1 cellular context compared by ENCODE assay signal in the genomic region with DNA sequence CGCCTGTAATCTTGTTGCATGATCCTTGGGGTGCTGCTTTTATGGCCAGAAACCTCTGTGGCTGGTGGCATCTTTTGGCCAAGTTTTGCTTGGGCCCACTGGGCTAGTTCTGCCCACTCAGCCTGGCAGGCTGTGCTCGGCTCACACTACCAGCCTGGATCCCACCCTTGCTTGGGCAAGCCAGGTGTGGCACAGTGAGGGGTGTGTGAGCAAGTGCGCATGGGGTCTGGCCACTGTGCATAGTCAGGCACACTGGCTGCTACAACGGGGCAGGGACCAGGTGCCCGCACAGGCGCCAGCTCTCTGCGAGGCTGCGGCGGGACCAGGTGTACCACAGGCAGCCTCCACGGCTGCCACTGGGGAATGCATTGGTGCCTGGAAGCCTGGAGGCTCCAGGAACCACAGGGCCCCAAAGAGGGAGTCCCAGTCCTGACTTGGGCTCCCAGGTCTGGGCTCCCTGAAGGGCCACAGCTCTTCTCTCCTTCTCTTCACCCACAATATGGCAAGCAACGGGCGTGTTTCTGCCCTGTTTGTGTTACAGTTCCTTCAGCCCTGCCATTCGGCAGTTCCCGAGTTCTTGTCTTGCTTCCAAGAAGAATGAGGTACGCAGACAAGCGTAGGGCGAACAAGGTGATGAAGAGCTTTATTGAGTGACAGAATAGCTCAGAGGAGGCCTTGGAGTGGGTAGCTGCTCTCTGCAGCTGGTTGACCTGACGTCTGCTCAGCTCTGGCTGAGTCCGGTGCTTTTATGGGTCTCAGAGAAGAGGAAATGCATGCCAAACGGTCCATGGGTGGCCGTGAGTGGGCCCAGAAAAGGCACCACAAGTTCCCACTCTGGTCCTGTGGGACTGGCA.
TF ChIP-seq lines count a peak whose summit lies in the region.

No MANE protein-coding gene starts in this region.

TF ChIP-seq in HepG2, 621 proteins besides CTCF, POLR2A, EP300 and RAD21 (continued from another document and continues in another):
- TF ChIP-seq, protein P1, sequence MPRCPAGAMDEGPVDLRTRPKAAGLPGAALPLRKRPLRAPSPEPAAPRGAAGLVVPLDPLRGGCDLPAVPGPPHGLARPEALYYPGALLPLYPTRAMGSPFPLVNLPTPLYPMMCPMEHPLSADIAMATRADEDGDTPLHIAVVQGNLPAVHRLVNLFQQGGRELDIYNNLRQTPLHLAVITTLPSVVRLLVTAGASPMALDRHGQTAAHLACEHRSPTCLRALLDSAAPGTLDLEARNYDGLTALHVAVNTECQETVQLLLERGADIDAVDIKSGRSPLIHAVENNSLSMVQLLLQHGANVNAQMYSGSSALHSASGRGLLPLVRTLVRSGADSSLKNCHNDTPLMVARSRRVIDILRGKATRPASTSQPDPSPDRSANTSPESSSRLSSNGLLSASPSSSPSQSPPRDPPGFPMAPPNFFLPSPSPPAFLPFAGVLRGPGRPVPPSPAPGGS (CRISPR knock-in tag; IDR thresholded peaks at IDR 0.05), result 0 out of 2 replicates have a peak, but pooled peaks have one; percentile 32
- TF ChIP-seq ATAD3A (CRISPR knock-in tag; IDR thresholded peaks at IDR 0.05) (peak; percentile 59; the same call in 1 of the 2 replicates), BRD4 (CRISPR knock-in tag; IDR thresholded peaks at IDR 0.05) (no peak), NFKB2 (CRISPR knock-in tag; IDR thresholded peaks at IDR 0.05; ENCODE audit: borderline replicate concordance) (peak; percentile 13; the same call in 1 of the 2 replicates), JDP2 (CRISPR knock-in tag; IDR thresholded peaks at IDR 0.05; ENCODE audit: borderline replicate concordance) (no peak), MED8 (CRISPR knock-in tag; IDR thresholded peaks at IDR 0.05; ENCODE audit: insufficient replicate concordance) (peak; percentile 6), CBX5 (CRISPR knock-in tag; IDR thresholded peaks at IDR 0.05; ENCODE audit: borderline replicate concordance) (0 out of 2 replicates have a peak, but pooled peaks have one; percentile 13), RNF2 (conservative IDR thresholded peaks at IDR 0.05; ENCODE audit: low read depth) (no peak), ZNF605 (CRISPR knock-in tag; IDR thresholded peaks at IDR 0.05) (no peak), GTF3A (CRISPR knock-in tag; conservative IDR thresholded peaks at IDR 0.05) (peak; percentile 83; the same call in 1 of the 2 replicates), GPN1 (CRISPR knock-in tag; IDR thresholded peaks at IDR 0.05; ENCODE audit: borderline replicate concordance) (peak; percentile 60), CC2D1A (CRISPR knock-in tag; IDR thresholded peaks at IDR 0.05) (peak; percentile 28; the same call in 1 of the 2 replicates), ZNF512B (CRISPR knock-in tag; IDR thresholded peaks at IDR 0.05; ENCODE audit: borderline replicate concordance) (0 out of 2 replicates have a peak, but pooled peaks have one; percentile 23), ZNF678 (CRISPR knock-in tag; IDR thresholded peaks at IDR 0.05) (peak; percentile 77; the same call in 1 of the 2 replicates), ARNTL (CRISPR knock-in tag; IDR thresholded peaks at IDR 0.05) (peak; percentile 69; the same call in 1 of the 2 replicates), ZNF572 (CRISPR knock-in tag; IDR thresholded peaks at IDR 0.05) (0 out of 2 replicates have a peak, but pooled peaks have one; percentile 31), YY1 (IDR thresholded peaks at IDR 0.05; ENCODE audit: insufficient read depth, insufficient replicate concordance, low read depth, low read length) (no peak), ATF5 (CRISPR knock-in tag; IDR thresholded peaks at IDR 0.05; ENCODE audit: low read depth) (no peak), GABPA (IDR thresholded peaks at IDR 0.05; ENCODE audit: low read depth, low read length) (no peak), GABPA (CRISPR knock-in tag; IDR thresholded peaks at IDR 0.05; ENCODE audit: low read depth) (no peak), KDM5B (CRISPR knock-in tag; IDR thresholded peaks at IDR 0.05; ENCODE audit: borderline replicate concordance) (0 out of 2 replicates have a peak, but pooled peaks have one; percentile 50), RFXAP (CRISPR knock-in tag; IDR thresholded peaks at IDR 0.05; ENCODE audit: borderline replicate concordance) (no peak), ZNF260 (CRISPR knock-in tag; IDR thresholded peaks at IDR 0.05; ENCODE audit: borderline replicate concordance, low read depth) (no peak), NFIB (CRISPR knock-in tag; IDR thresholded peaks at IDR 0.05; ENCODE audit: borderline replicate concordance) (peak; percentile 68; the same call in 1 of the 2 replicates), ZBTB34 (CRISPR knock-in tag; IDR thresholded peaks at IDR 0.05) (0 out of 2 replicates have a peak, but pooled peaks have one; percentile 10), ZNF781 (CRISPR knock-in tag; IDR thresholded peaks at IDR 0.05; ENCODE audit: borderline replicate concordance, not compliant biosample characterization) (peak; percentile 12), NR2F2 (IDR thresholded peaks at IDR 0.05; ENCODE audit: borderline replicate concordance, low read depth) (0 out of 2 replicates have a peak, but pooled peaks have one; percentile 7), XRCC5 (optimal IDR thresholded peaks at IDR 0.05; ENCODE audit: low read length) (peak; percentile 18), ZNF468 (CRISPR knock-in tag; IDR thresholded peaks at IDR 0.05) (peak; percentile 49; the same call in 1 of the 2 replicates), ZNF343 (CRISPR knock-in tag; IDR thresholded peaks at IDR 0.05) (peak; percentile 54; the same call in 1 of the 2 replicates), FOXA1 (IDR thresholded peaks at IDR 0.05) (no peak), FOXA1 (CRISPR knock-in tag; IDR thresholded peaks at IDR 0.05) (no peak), CBX1 (IDR thresholded peaks at IDR 0.05; ENCODE audit: low read depth) (no peak)
- TF ChIP-seq, protein P2, sequence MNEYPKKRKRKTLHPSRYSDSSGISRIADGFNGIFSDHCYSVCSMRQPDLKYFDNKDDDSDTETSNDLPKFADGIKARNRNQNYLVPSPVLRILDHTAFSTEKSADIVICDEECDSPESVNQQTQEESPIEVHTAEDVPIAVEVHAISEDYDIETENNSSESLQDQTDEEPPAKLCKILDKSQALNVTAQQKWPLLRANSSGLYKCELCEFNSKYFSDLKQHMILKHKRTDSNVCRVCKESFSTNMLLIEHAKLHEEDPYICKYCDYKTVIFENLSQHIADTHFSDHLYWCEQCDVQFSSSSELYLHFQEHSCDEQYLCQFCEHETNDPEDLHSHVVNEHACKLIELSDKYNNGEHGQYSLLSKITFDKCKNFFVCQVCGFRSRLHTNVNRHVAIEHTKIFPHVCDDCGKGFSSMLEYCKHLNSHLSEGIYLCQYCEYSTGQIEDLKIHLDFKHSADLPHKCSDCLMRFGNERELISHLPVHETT (CRISPR knock-in tag; conservative IDR thresholded peaks at IDR 0.05), result 0 out of 2 replicates have a peak, but pooled peaks have one; percentile 21
- TF ChIP-seq, protein P3, sequence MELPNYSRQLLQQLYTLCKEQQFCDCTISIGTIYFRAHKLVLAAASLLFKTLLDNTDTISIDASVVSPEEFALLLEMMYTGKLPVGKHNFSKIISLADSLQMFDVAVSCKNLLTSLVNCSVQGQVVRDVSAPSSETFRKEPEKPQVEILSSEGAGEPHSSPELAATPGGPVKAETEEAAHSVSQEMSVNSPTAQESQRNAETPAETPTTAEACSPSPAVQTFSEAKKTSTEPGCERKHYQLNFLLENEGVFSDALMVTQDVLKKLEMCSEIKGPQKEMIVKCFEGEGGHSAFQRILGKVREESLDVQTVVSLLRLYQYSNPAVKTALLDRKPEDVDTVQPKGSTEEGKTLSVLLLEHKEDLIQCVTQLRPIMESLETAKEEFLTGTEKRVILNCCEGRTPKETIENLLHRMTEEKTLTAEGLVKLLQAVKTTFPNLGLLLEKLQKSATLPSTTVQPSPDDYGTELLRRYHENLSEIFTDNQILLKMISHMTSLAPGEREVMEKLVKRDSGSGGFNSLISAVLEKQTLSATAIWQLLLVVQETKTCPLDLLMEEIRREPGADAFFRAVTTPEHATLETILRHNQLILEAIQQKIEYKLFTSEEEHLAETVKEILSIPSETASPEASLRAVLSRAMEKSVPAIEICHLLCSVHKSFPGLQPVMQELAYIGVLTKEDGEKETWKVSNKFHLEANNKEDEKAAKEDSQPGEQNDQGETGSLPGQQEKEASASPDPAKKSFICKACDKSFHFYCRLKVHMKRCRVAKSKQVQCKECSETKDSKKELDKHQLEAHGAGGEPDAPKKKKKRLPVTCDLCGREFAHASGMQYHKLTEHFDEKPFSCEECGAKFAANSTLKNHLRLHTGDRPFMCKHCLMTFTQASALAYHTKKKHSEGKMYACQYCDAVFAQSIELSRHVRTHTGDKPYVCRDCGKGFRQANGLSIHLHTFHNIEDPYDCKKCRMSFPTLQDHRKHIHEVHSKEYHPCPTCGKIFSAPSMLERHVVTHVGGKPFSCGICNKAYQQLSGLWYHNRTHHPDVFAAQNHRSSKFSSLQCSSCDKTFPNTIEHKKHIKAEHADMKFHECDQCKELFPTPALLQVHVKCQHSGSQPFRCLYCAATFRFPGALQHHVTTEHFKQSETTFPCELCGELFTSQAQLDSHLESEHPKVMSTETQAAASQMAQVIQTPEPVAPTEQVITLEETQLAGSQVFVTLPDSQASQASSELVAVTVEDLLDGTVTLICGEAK (IDR thresholded peaks at IDR 0.05), result no peak
- TF ChIP-seq, protein P3 (CRISPR knock-in tag; IDR thresholded peaks at IDR 0.05), result 0 out of 2 replicates have a peak, but pooled peaks have one; percentile 66
